Comparison of ENCODE assay signal across 8 cellular contexts in genomic region chr5:158174918-158175663, GRCh38.
DNase-seq lines count a peak whose midpoint lies in the region; ATAC-seq and TF ChIP-seq lines count a peak whose summit lies in the region.

No MANE protein-coding gene starts in this region.

- no peak overlapping the region for H3K4me2 ChIP-seq in neural cell (ENCODE audit: low read length)

- intact Hi-C loops in testis (cut with DNase I; ENCODE audit: low total_unique reads): loop anchor here (5.0 kb wide), 1 partner anchor 932 kb away; no protein-coding TSS in a partner anchor

- H2AFZ ChIP-seq in neural cell (ENCODE audit: low read depth, low read length): peak overlapping the region; percentile 11

- peak; percentile 98 for TF ChIP-seq RAD21 in neural cell (conservative IDR thresholded peaks at IDR 0.05)

- H3K79me2 ChIP-seq in neural cell (replicated peaks; ENCODE audit: insufficient read depth, low read length): no peaks in the 10 kb centered on the region

- no peak for TF ChIP-seq EP300 in neural cell (conservative IDR thresholded peaks at IDR 0.05; ENCODE audit: poor library complexity, severe bottlenecking)

- TF ChIP-seq CTCF in fibroblast of pulmonary artery (IDR thresholded peaks at IDR 0.05; ENCODE audit: low read length, missing control alignments) (peak; percentile 89), neural cell (IDR thresholded peaks at IDR 0.05; ENCODE audit: poor library complexity, severe bottlenecking) (peak; percentile 93), testis (IDR thresholded peaks at IDR 0.05) (peak; percentile 58 to 85 (median 79))

- H3K36me3 ChIP-seq in neural cell (ENCODE audit: insufficient read depth, low read length) (no peaks in the 10 kb centered on the region), testis (ENCODE audit: low read depth, missing control alignments) (no peaks in the 10 kb centered on the region)

- H3K4me1 ChIP-seq in testis: peaks cover 18% of the 10 kb centered on the region

- TF ChIP-seq POLR2A in testis (IDR thresholded peaks at IDR 0.05): no peak

- 25 to 43% methylated on average over 7 of the region's 7 CpGs for WGBS in testis, 2 donors

- peaks cover 9% of the 10 kb centered on the region for H3F3A ChIP-seq in neural cell (ENCODE audit: insufficient read depth, low read length, poor library complexity, severe bottlenecking)

- no peaks in the 10 kb centered on the region for H4K20me1 ChIP-seq in neural cell (ENCODE audit: insufficient read depth)

- ATAC-seq in HG02870 (IDR thresholded peaks at IDR 0.05; ENCODE audit: unreplicated experiment) (peak; percentile 57), HG03354 (IDR thresholded peaks at IDR 0.05; ENCODE audit: poor library complexity, severe bottlenecking, unreplicated experiment) (no peak)

- H3K27me3 ChIP-seq in neural cell (ENCODE audit: insufficient read depth, low read depth, low read length) (no peaks in the 10 kb centered on the region), testis (no peaks in the 10 kb centered on the region)

- no peaks in the 10 kb centered on the region for H3K9me2 ChIP-seq in neural cell (ENCODE audit: insufficient read depth, low read length)

- no peaks in the 10 kb centered on the region for H3K9me3 ChIP-seq in neural cell (ENCODE audit: low read length)
- H3K9me3 ChIP-seq in testis: no peaks in the 10 kb centered on the region

- H3K27ac ChIP-seq in neural cell (ENCODE audit: low read length) (peak overlapping the region; percentile 94), testis (peak overlapping the region in 1 of 2 donors; percentile 0)

- H3K4me3 ChIP-seq in fibroblast of pulmonary artery (replicated peaks; ENCODE audit: low read depth, low read length) (no peak overlapping the region), neural cell (ENCODE audit: low read length) (peak overlapping the region; percentile 22), testis (no peak overlapping the region)

- peak; percentile 70 for DNase-seq in EL
- DNase-seq in NOMO-1 treated with dmso at 0.1 percent for 144 hours (lab: John Stamatoyannopoulos, UW; ENCODE audit: unreplicated experiment): peak; percentile 30
- peak; percentile 38 for DNase-seq in activated T-cell treated with anti-CD3 and anti-CD28 coated beads for 48 hours (ENCODE audit: low read depth)
- DNase-seq in fibroblast of pulmonary artery (ENCODE audit: low read depth): peak; percentile 73
- peak; percentile 89 for DNase-seq in testis

- H3K9ac ChIP-seq in neural cell (ENCODE audit: low read length): peak overlapping the region; percentile 71

TF ChIP-seq in neural cell, 6 proteins besides CTCF, POLR2A, EP300 and RAD21:
- no peak for TF ChIP-seq EZH2 (IDR thresholded peaks at IDR 0.05; ENCODE audit: borderline replicate concordance, insufficient read depth, low read length, poor library complexity, severe bottlenecking)
- no peak for TF ChIP-seq MXI1 (conservative IDR thresholded peaks at IDR 0.05; ENCODE audit: poor library complexity, severe bottlenecking)
- TF ChIP-seq SMC3 (conservative IDR thresholded peaks at IDR 0.05; ENCODE audit: poor library complexity): peak; percentile 94

Comparison
In these comparisons a context has a peak if more than half of its experiments do, and no peak if none do; other contexts are left out.
1. DNase-seq: peak in every context shown above with its lines; median percentile 89 in testis; 73 in fibroblast of pulmonary artery; 70 in EL; 38 in activated T-cell treated with anti-CD3 and anti-CD28 coated beads for 48 hours; 30 in NOMO-1 treated with dmso at 0.1 percent for 144 hours.